Comparison of ENCODE assay signal across 23 cellular contexts in genomic region chr19:41189425-41190065, GRCh38. TPM values are rescaled to one million over a fixed set of nuclear protein-coding genes. Genes with fewer than 3 reads are reported as not detected.
A peak's percentile ranks its signal among the peaks of the same experiment; 100 is the strongest.
DNase-seq lines count a peak whose midpoint lies in the region; ATAC-seq and TF ChIP-seq lines count a peak whose summit lies in the region.
"Had no signal": no experiment of that assay in that cellular context is flagged by ENCODE, and none has a peak within 500 bp of the region (broad histone marks: within the 10 kb centered on the region; RNA-seq: fewer than 3 reads in every experiment).

No MANE protein-coding gene starts in this region.

- H3K4me1 Mint-ChIP-seq in H9, result peaks cover 56 to 70% of the 10 kb centered on the region in 2 experiments
- H3K4me1 Mint-ChIP-seq in T-helper 17 cell, result peaks cover 14% of the 10 kb centered on the region

- TF ChIP-seq CTCF in A673 (conservative IDR thresholded peaks at IDR 0.05; ENCODE audit: low read depth, low read length), result no peak
- no peak for TF ChIP-seq CTCF in H9 (conservative IDR thresholded peaks at IDR 0.05)

- no peak overlapping the region for H2BK20ac ChIP-seq in H9 (ENCODE audit: low read depth, low read length, poor library complexity, severe bottlenecking)

- H3K9ac ChIP-seq in H9 (ENCODE audit: extremely low read depth, insufficient read length, low read length), result no peak overlapping the region
- no peak overlapping the region for H3K9ac ChIP-seq in iPS-18a (ENCODE audit: low read length)
- H3K9ac ChIP-seq: parathyroid adenoma had no signal

- H3K36me3 ChIP-seq in A673 (ENCODE audit: insufficient read depth, low read length, poor library complexity, severe bottlenecking), result no peaks in the 10 kb centered on the region
- H3K36me3 ChIP-seq in iPS-18a (ENCODE audit: control insufficient read depth, low read depth, low read length), result peaks cover under 1% of the 10 kb centered on the region
- H3K36me3 ChIP-seq: thoracic aorta had no signal

- H3K27ac ChIP-seq in A673 (ENCODE audit: low read depth, low read length, poor library complexity, severe bottlenecking) (no peak overlapping the region), H9 (ENCODE audit: insufficient read length, low read depth, low read length) (peak overlapping the region; percentile 84), iPS-18a (ENCODE audit: low read length) (peak overlapping the region; percentile 41)
- H3K27ac ChIP-seq: parathyroid adenoma, thoracic aorta, VCaP had no signal

- no peak overlapping the region for H3K23ac ChIP-seq in H9 (ENCODE audit: insufficient read length, low read depth, low read length)

- no peak overlapping the region for H2BK120ac ChIP-seq in H9 (ENCODE audit: low read depth, low read length, poor library complexity, severe bottlenecking)

- no peak overlapping the region for H3K14ac ChIP-seq in H9 (ENCODE audit: insufficient read depth, low read length)

- H3K27me3 Mint-ChIP-seq in H9 (ENCODE audit: low read depth) (no peaks in the 10 kb centered on the region), T-helper 17 cell (peaks cover 54% of the 10 kb centered on the region)

- POLR2A ChIA-PET in A673 (lab: Charles Lee; ENCODE audit: low non-redundant PET), result interaction anchor here (0.6 kb wide), 1 partner anchor 8 kb away, joined by 3 read pairs; no protein-coding TSS in a partner anchor

- H3K4me3 ChIP-seq in A673 (ENCODE audit: low read depth, low read length, poor library complexity, severe bottlenecking) (no peak overlapping the region), iPS-18a (ENCODE audit: low read length) (no peak overlapping the region)
- H3K4me3 ChIP-seq: thoracic aorta had no signal

- H2AK5ac ChIP-seq in H9 (ENCODE audit: insufficient read length, low read length), result no peak overlapping the region

- peaks cover 15% of the 10 kb centered on the region; the same call in 1 of the 2 replicates for H3K79me2 ChIP-seq in H9 (ENCODE audit: insufficient read depth, low read length)
- H3K79me2 ChIP-seq: parathyroid adenoma had no signal

- no peak overlapping the region for H3T11ph ChIP-seq in H9 (ENCODE audit: low read length)

- CTCF ChIA-PET in A673 (lab: Charles Lee), result no interaction called here

- H3K4me1 ChIP-seq in A673 (ENCODE audit: insufficient read depth, low read length, poor library complexity, severe bottlenecking) (peaks cover 7% of the 10 kb centered on the region), H9 (ENCODE audit: insufficient read depth, low read length) (peaks cover 20% of the 10 kb centered on the region; the same call in 1 of the 2 replicates), iPS-18a (ENCODE audit: control insufficient read depth, low read depth, low read length) (peaks cover 39% of the 10 kb centered on the region)

- no TSS peak for BruUV-seq in A673 (replicated peaks; lab: Mats Ljungman, UMichigan)

- H3K23me2 ChIP-seq in H9 (ENCODE audit: insufficient read length, low read depth, low read length, poor library complexity, severe bottlenecking), result peaks cover 14% of the 10 kb centered on the region

- H3K79me1 ChIP-seq in H9 (ENCODE audit: insufficient read depth, low read depth, low read length, poor library complexity, severe bottlenecking), result no peaks in the 10 kb centered on the region

- intact Hi-C loops in A673 (cut with micrococcal nuclease; ENCODE audit: unreplicated experiment), result no loop called here

- H3K4me2 ChIP-seq in H9 (ENCODE audit: insufficient read depth, insufficient read length, low read length), result peak overlapping the region; percentile 23

- H3K36me3 Mint-ChIP-seq in H9 (ENCODE audit: insufficient read depth in 1 of 3, low read depth in 3 of 3) (peaks cover 0 to 10% (median 4%) of the 10 kb centered on the region in 3 experiments; a peak in 3 of 7 replicates), T-helper 17 cell (ENCODE audit: low read depth) (peaks cover 3% of the 10 kb centered on the region)
- H3K36me3 Mint-ChIP-seq: natural killer cell; stimulated activated memory B cell treated with anti-CD40 and anti-IgM and Interleukin-4, amounts not matched to agents 10 μg/mL and 1 μg/mL and 100 μg/mL, for 72 hours had no signal

- H3K9me3 ChIP-seq in A673 (ENCODE audit: low read depth, low read length, poor library complexity, severe bottlenecking), result no peaks in the 10 kb centered on the region
- no peaks in the 10 kb centered on the region for H3K9me3 ChIP-seq in H9 (ENCODE audit: control insufficient read depth, low read depth, low read length)
- H3K9me3 ChIP-seq in T-helper 17 cell (ENCODE audit: control insufficient read depth, low read length, poor library complexity, severe bottlenecking), result no peaks in the 10 kb centered on the region
- no peaks in the 10 kb centered on the region for H3K9me3 ChIP-seq in iPS-18a (ENCODE audit: control insufficient read depth, low read depth, low read length)
- H3K9me3 ChIP-seq: thoracic aorta had no signal

- H2BK12ac ChIP-seq in H9 (ENCODE audit: insufficient read length, low read depth, low read length), result no peak overlapping the region

- H3K27ac Mint-ChIP-seq in H9 (peak overlapping the region; percentile 91 to 99 (median 96)), T-helper 17 cell (no peak overlapping the region)
- H3K27ac Mint-ChIP-seq: natural killer cell; stimulated activated memory B cell treated with anti-CD40 and anti-IgM and Interleukin-4, amounts not matched to agents 10 μg/mL and 1 μg/mL and 100 μg/mL, for 72 hours had no signal

- H2AFZ ChIP-seq in H9 (ENCODE audit: low read length), result no peak overlapping the region
- H2AFZ ChIP-seq: parathyroid adenoma had no signal

- H2BK5ac ChIP-seq in H9 (ENCODE audit: insufficient read length, low read length), result no peak overlapping the region

- H3K4ac ChIP-seq in H9 (ENCODE audit: low read depth, low read length), result no peak overlapping the region

- DNase-seq in A673 (ENCODE audit: low spot score), result peak; percentile 34
- peak; percentile 86 for DNase-seq in H9
- DNase-seq in T-helper 17 cell, result no peak
- DNase-seq in midbrain (lab: John Stamatoyannopoulos, UW), result no peak
- DNase-seq in activated CD4-positive, alpha-beta T cell treated with anti-CD3 and anti-CD28 coated beads, Interleukin-2, amount 50 U/mL, for 4 hours, result no peak
- no peak for DNase-seq in NCI-H2081 treated with DMSO at 0.1 percent for 48 hours (lab: John Stamatoyannopoulos, UW)
- DNase-seq: activated CD4-positive, alpha-beta T cell treated with anti-CD3 and anti-CD28 coated beads, Interleukin-2, amount 50 U/mL, for 1 hour; activated naive CD4-positive, alpha-beta T cell; amygdala; dermis blood vessel endothelial cell; natural killer cell; NCI-H1436; NCI-H2171 treated with DMSO at 0.1 percent for 48 hours; NCI-H748 treated with DMSO at 0.1 percent for 48 hours; stimulated activated CD4-positive, alpha-beta T cell treated with anti-CD3 and anti-CD28 coated beads, Interleukin-1b, Interleukin-23, amount 100 ng/mL, for 48 hours; T-helper 2 cell had no signal

- peak overlapping the region; percentile 46 for H3K18ac ChIP-seq in H9 (ENCODE audit: insufficient read length, low read depth, low read length)

- H3K9me3 Mint-ChIP-seq in H9, result no peaks in the 10 kb centered on the region
- H3K9me3 Mint-ChIP-seq: CD14-positive monocyte; natural killer cell; stimulated activated memory B cell treated with anti-CD40 and anti-IgM and Interleukin-4, amounts not matched to agents 10 μg/mL and 1 μg/mL and 100 μg/mL, for 72 hours had no signal

- peaks cover under 1% of the 10 kb centered on the region for H4K20me1 ChIP-seq in H9 (ENCODE audit: control insufficient read depth, insufficient read depth, insufficient read length)

- H4K5ac ChIP-seq in H9 (ENCODE audit: insufficient read length, low read depth, low read length), result no peak overlapping the region

- no peak overlapping the region for H3K56ac ChIP-seq in H9 (ENCODE audit: insufficient read length, low read depth, low read length)

- H2BK15ac ChIP-seq in H9 (ENCODE audit: low read depth, low read length), result no peak overlapping the region

- ATAC-seq in T-helper 17 cell (no peak), GM18867 (IDR thresholded peaks at IDR 0.05; ENCODE audit: unreplicated experiment) (no peak)
- ATAC-seq: natural killer cell; stimulated activated memory B cell treated with anti-CD40 and anti-IgM and Interleukin-4, amounts not matched to agents 10 μg/mL and 1 μg/mL and 100 μg/mL, for 72 hours had no signal

- no CpG with 5 or more reads among the region's 8 CpGs for WGBS in H9 (ENCODE audit: extremely low coverage, insufficient read length, low lambda C conversion rate)

- no peak overlapping the region for H4K91ac ChIP-seq in H9 (ENCODE audit: insufficient read length, low read depth, low read length)

- H3K27me3 ChIP-seq in A673 (replicated peaks; ENCODE audit: insufficient read depth, low read depth, low read length, poor library complexity) (peaks cover 44% of the 10 kb centered on the region), H9 (ENCODE audit: insufficient read depth, low read length) (no peaks in the 10 kb centered on the region), iPS-18a (ENCODE audit: control insufficient read depth, insufficient read depth, low read length) (peaks cover 7% of the 10 kb centered on the region)

- no peak overlapping the region for H4K8ac ChIP-seq in H9 (replicated peaks; ENCODE audit: insufficient read length, low read depth, low read length)

- H3K4me3 Mint-ChIP-seq in H9 (peak overlapping the region; percentile 23 to 65), T-helper 17 cell (peak overlapping the region; percentile 31)
- H3K4me3 Mint-ChIP-seq: CD14-positive monocyte; natural killer cell; stimulated activated memory B cell treated with anti-CD40 and anti-IgM and Interleukin-4, amounts not matched to agents 10 μg/mL and 1 μg/mL and 100 μg/mL, for 72 hours had no signal

RNA-seq across cellular contexts. Expression of gene CYP2S1, which starts 3.5 kb away (rescaled TPM):
- total RNA-seq in A673 (2021) (0.19 and 0.24 TPM in 2 replicates), H9 (2021) (159 and 175 TPM in 2 replicates), T-helper 17 cell (1 to 10 TPM in 1 of 2 donors, under 1 TPM in 1; 0.75 to 1.1 TPM)

RNA-seq across cellular contexts. Expression of gene AXL, which starts 29.5 kb away (rescaled TPM):
- total RNA-seq in A673 (2021), result 0.92 and 1.0 TPM in 2 replicates
- 29.4 and 30.3 TPM in 2 replicates for total RNA-seq in H9 (2021)
- total RNA-seq in T-helper 17 cell, result under 1 TPM; 0.22 to 0.44 TPM

Comparison
In these comparisons a context has a peak if more than half of its experiments do, and no peak if none do; other contexts are left out.
1. DNase-seq: peak in A673 (single experiment) and H9 (single experiment); none in T-helper 17 cell (0 of 3), midbrain (single experiment), activated CD4-positive, alpha-beta T cell treated with anti-CD3 and anti-CD28 coated beads, Interleukin-2, amount 50 U/mL, for 4 hours (0 of 2) and NCI-H2081 treated with DMSO at 0.1 percent for 48 hours (single experiment).
2. RNA of gene CYP2S1, which starts 3.5 kb away (total RNA-seq): 159 to 175 TPM in H9; 0.75 to 1.1 TPM in T-helper 17 cell and 0.19 to 0.24 TPM in A673; every median in the first group is over 10 times any median in the second.
3. RNA of gene AXL, which starts 29.5 kb away (total RNA-seq): 29.4 to 30.3 TPM in H9; 0.92 to 1.0 TPM in A673 and 0.22 to 0.44 TPM in T-helper 17 cell; every median in the first group is over 10 times any median in the second.